ENCODE assay signal across 8 cellular contexts in genomic region chr13:35979378-35979911, GRCh38.
DNase-seq lines count a peak whose midpoint lies in the region; FAIRE-seq and TF ChIP-seq lines count a peak whose summit lies in the region.

No MANE protein-coding gene starts in this region.

- no peak overlapping the region for H3K9ac ChIP-seq in endothelial cell of umbilical vein (replicated peaks; ENCODE audit: extremely low read depth, insufficient read depth, low read length)

- TF ChIP-seq CTCF in endothelial cell of umbilical vein (IDR thresholded peaks at IDR 0.05; ENCODE audit: extremely low read depth in 1 of 2, insufficient read depth in 1 of 2, low read depth in 1 of 2, low read length in 2 of 2) = no peak
- TF ChIP-seq CTCF in GM13977 (IDR thresholded peaks at IDR 0.05; ENCODE audit: extremely low read depth, insufficient read depth, missing control alignments) = no peak
- TF ChIP-seq CTCF in GM20000 (IDR thresholded peaks at IDR 0.05; ENCODE audit: extremely low read depth, missing control alignments) = no peak

- dilution Hi-C loops in endothelial cell of umbilical vein (cut with MboI; ENCODE audit: extremely low pct_ligation_motif_present, low sequenced_read_pairs) = no loop called here

- POLR2A ChIA-PET in endothelial cell of umbilical vein (lab: Charles Lee) = interaction anchor here (1.2 kb wide), 1 partner anchor 296 kb away, joined by 4 read pairs; no protein-coding TSS in a partner anchor

- no peaks in the 10 kb centered on the region for H3K36me3 ChIP-seq in endothelial cell of umbilical vein (ENCODE audit: control insufficient read depth in 2 of 2, extremely low read depth in 1 of 2, insufficient read depth in 2 of 2, low read length in 2 of 2)
- no peaks in the 10 kb centered on the region for H3K36me3 ChIP-seq in thymus (ENCODE audit: control insufficient read depth, insufficient read depth)

- in situ Hi-C loops in GM13977 (cut with MboI; ENCODE audit: low pct_unique_long_range_greater_than_20kb, low sequenced_read_pairs, unreplicated experiment) = loop anchor here (25.0 kb wide), 1 partner anchor 283 kb away; no protein-coding TSS in a partner anchor

- H3K27ac ChIP-seq in endothelial cell of umbilical vein (ENCODE audit: insufficient read depth, low read depth, low read length) (no peak overlapping the region), thymus (ENCODE audit: low read depth) (peak overlapping the region; percentile 31)

- peaks cover 7% of the 10 kb centered on the region for H3K4me1 ChIP-seq in endothelial cell of umbilical vein (ENCODE audit: control insufficient read depth, extremely low read depth, insufficient read depth, low read length)
- no peaks in the 10 kb centered on the region for H3K4me1 ChIP-seq in thymus (ENCODE audit: control insufficient read depth, insufficient read depth, low read length)

- H3K79me2 ChIP-seq in endothelial cell of umbilical vein (ENCODE audit: control insufficient read depth, insufficient read depth, low read length) = no peaks in the 10 kb centered on the region

- no peak overlapping the region for H3K4me2 ChIP-seq in endothelial cell of umbilical vein (ENCODE audit: insufficient read depth, low read length)

- H3K27me3 ChIP-seq in endothelial cell of umbilical vein (ENCODE audit: control insufficient read depth in 2 of 2, insufficient read depth in 2 of 2, low read length in 2 of 2) (peaks cover 0 to 2% of the 10 kb centered on the region in 2 experiments), thymus (ENCODE audit: control insufficient read depth, insufficient read depth) (no peaks in the 10 kb centered on the region)

- H3K9me1 ChIP-seq in endothelial cell of umbilical vein (replicated peaks; ENCODE audit: control insufficient read depth, extremely low read depth, insufficient read depth, low read length) = no peaks in the 10 kb centered on the region

- FAIRE-seq in endothelial cell of umbilical vein (lab: Jason Lieb, UNC) = no peak

- 90% methylated on average over 8 of the region's 8 CpGs for WGBS in thymus

- CTCF ChIA-PET in endothelial cell of umbilical vein (lab: Charles Lee) = interaction anchor here (0.7 to 6.3 kb wide), 31 partner anchors 8 to 1090 kb away, joined by 3 to 482 read pairs (median 4); partner anchors contain the start of genes ALG5 and DCLK1

- no peaks in the 10 kb centered on the region for H4K20me1 ChIP-seq in endothelial cell of umbilical vein (replicated peaks; ENCODE audit: control insufficient read depth, extremely low read depth, insufficient read depth, low read length)

- H3K4me3 ChIP-seq in endothelial cell of umbilical vein (replicated peaks in 1 of 3; ENCODE audit: insufficient read depth in 1 of 3, low read depth in 1 of 3, low read length in 3 of 3) (no peak overlapping the region), thymus (ENCODE audit: low read length) (no peak overlapping the region)

- intact Hi-C loops in endothelial cell of umbilical vein (cut with micrococcal nuclease) = loop anchor here (2.0 to 5.0 kb wide), 3 partner anchors 228 to 757 kb away; partner anchors contain the start of gene SPART

- DNase-seq in MV-4-11 (lab: John Stamatoyannopoulos, UW) (peak; percentile 3), endothelial cell of umbilical vein (ENCODE audit: low read depth, low spot score) (peak; percentile 39), medulla oblongata (ENCODE audit: extremely low spot score) (peak; percentile 85), NCI-H82 (lab: John Stamatoyannopoulos, UW) (no peak), GM13977 (ENCODE audit: low spot score) (no peak), GM20000 (ENCODE audit: low spot score) (no peak)
- DNase-seq in activated CD4-positive, alpha-beta T cell treated with anti-CD3 and anti-CD28 coated beads for 4 hours = no peak

- H3K9me3 ChIP-seq in endothelial cell of umbilical vein (replicated peaks; ENCODE audit: control insufficient read depth, insufficient read depth, low read length) (no peaks in the 10 kb centered on the region), thymus (ENCODE audit: control insufficient read depth) (no peaks in the 10 kb centered on the region)

- TF ChIP-seq POLR2A in endothelial cell of umbilical vein (IDR thresholded peaks at IDR 0.05; ENCODE audit: low read depth, low read length) = no peak

- BruUV-seq in endothelial cell of umbilical vein (replicated peaks; lab: Mats Ljungman, UMichigan) = no TSS peak

- no peak overlapping the region for H2AFZ ChIP-seq in endothelial cell of umbilical vein (ENCODE audit: low read depth, low read length)

TF ChIP-seq in endothelial cell of umbilical vein, 7 proteins besides CTCF, POLR2A, EP300 and RAD21:
- no peak for TF ChIP-seq MYC (IDR thresholded peaks at IDR 0.05; ENCODE audit: low read depth, low read length)
- TF ChIP-seq FOS (IDR thresholded peaks at IDR 0.05; ENCODE audit: borderline replicate concordance, insufficient read depth, low read length) = peak; percentile 68

Comparison
In these comparisons a context has a peak if more than half of its experiments do, and no peak if none do; other contexts are left out.
1. DNase-seq: peak in MV-4-11 (single experiment), endothelial cell of umbilical vein (single experiment) and medulla oblongata (single experiment); none in activated CD4-positive, alpha-beta T cell treated with anti-CD3 and anti-CD28 coated beads for 4 hours (0 of 2), NCI-H82 (single experiment), GM13977 (single experiment) and GM20000 (single experiment).